In genomic region chr20:46040902-46041535, GRCh38 we compare ENCODE assay signal across 1 cellular context.
TF ChIP-seq lines count a peak whose summit lies in the region.

No MANE protein-coding gene starts in this region.

TF ChIP-seq in HepG2, 621 proteins besides CTCF, POLR2A, EP300 and RAD21 (continued from another document and continues in another):
- TF ChIP-seq ZNF609 (CRISPR knock-in tag; IDR thresholded peaks at IDR 0.05; ENCODE audit: borderline replicate concordance): no peak
- TF ChIP-seq ZBTB42 (CRISPR knock-in tag; IDR thresholded peaks at IDR 0.05): no peak
- TF ChIP-seq ZNF160 (CRISPR knock-in tag; IDR thresholded peaks at IDR 0.05): 0 out of 2 replicates have a peak, but pooled peaks have one; percentile 88
- TF ChIP-seq ZNF12 (CRISPR knock-in tag; IDR thresholded peaks at IDR 0.05): peak; percentile 85
- TF ChIP-seq ZNF280B (CRISPR knock-in tag; IDR thresholded peaks at IDR 0.05; ENCODE audit: borderline replicate concordance): no peak; the same call in 1 of the 2 replicates
- TF ChIP-seq ATF7 (IDR thresholded peaks at IDR 0.05): no peak
- TF ChIP-seq ATF7 (CRISPR knock-in tag; IDR thresholded peaks at IDR 0.05): no peak
- peak; percentile 92 for TF ChIP-seq SNAI1 (CRISPR knock-in tag; IDR thresholded peaks at IDR 0.05; ENCODE audit: borderline replicate concordance)
- TF ChIP-seq, protein P1, sequence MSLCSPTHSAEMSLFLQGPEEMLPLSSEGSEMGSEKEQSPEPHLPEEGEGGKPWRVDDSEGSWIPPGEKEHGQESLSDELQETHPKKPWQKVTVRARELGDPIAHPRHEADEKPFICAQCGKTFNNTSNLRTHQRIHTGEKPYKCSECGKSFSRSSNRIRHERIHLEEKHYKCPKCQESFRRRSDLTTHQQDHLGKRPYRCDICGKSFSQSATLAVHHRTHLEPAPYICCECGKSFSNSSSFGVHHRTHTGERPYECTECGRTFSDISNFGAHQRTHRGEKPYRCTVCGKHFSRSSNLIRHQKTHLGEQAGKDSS (CRISPR knock-in tag; IDR thresholded peaks at IDR 0.05; ENCODE audit: borderline replicate concordance, low read depth): peak; percentile 66; the same call in 1 of the 2 replicates
- no peak for TF ChIP-seq HNRNPUL1 (IDR thresholded peaks at IDR 0.05; ENCODE audit: low read depth, low read length)
- TF ChIP-seq ZNF616 (CRISPR knock-in tag; IDR thresholded peaks at IDR 0.05; ENCODE audit: low read depth): 0 out of 2 replicates have a peak, but pooled peaks have one; percentile 35
- TF ChIP-seq TGIF2 (CRISPR knock-in tag; IDR thresholded peaks at IDR 0.05): peak; percentile 95
- no peak for TF ChIP-seq PCBP2 (optimal IDR thresholded peaks at IDR 0.05; ENCODE audit: low read depth, low read length, poor library complexity, severe bottlenecking)
- peak; percentile 34; the same call in 1 of the 2 replicates for TF ChIP-seq GABPB1 (CRISPR knock-in tag; IDR thresholded peaks at IDR 0.05)
- no peak for TF ChIP-seq ZNF879 (CRISPR knock-in tag; IDR thresholded peaks at IDR 0.05)
- TF ChIP-seq DPF2 (CRISPR knock-in tag; IDR thresholded peaks at IDR 0.05; ENCODE audit: borderline replicate concordance, low read depth): no peak
- TF ChIP-seq ZBTB34 (CRISPR knock-in tag; IDR thresholded peaks at IDR 0.05): 0 out of 2 replicates have a peak, but pooled peaks have one; percentile 27
- peak; percentile 65; the same call in 1 of the 2 replicates for TF ChIP-seq ZNF777 (CRISPR knock-in tag; IDR thresholded peaks at IDR 0.05)
- TF ChIP-seq, protein P2, sequence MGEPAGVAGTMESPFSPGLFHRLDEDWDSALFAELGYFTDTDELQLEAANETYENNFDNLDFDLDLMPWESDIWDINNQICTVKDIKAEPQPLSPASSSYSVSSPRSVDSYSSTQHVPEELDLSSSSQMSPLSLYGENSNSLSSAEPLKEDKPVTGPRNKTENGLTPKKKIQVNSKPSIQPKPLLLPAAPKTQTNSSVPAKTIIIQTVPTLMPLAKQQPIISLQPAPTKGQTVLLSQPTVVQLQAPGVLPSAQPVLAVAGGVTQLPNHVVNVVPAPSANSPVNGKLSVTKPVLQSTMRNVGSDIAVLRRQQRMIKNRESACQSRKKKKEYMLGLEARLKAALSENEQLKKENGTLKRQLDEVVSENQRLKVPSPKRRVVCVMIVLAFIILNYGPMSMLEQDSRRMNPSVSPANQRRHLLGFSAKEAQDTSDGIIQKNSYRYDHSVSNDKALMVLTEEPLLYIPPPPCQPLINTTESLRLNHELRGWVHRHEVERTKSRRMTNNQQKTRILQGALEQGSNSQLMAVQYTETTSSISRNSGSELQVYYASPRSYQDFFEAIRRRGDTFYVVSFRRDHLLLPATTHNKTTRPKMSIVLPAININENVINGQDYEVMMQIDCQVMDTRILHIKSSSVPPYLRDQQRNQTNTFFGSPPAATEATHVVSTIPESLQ (CRISPR knock-in tag; conservative IDR thresholded peaks at IDR 0.05): peak; percentile 99
- no peak for TF ChIP-seq ZZZ3 (CRISPR knock-in tag; IDR thresholded peaks at IDR 0.05; ENCODE audit: borderline replicate concordance)
- TF ChIP-seq ARNTL (CRISPR knock-in tag; IDR thresholded peaks at IDR 0.05): peak; percentile 68; the same call in 1 of the 2 replicates
- TF ChIP-seq PHF21A (CRISPR knock-in tag; IDR thresholded peaks at IDR 0.05): no peak
- TF ChIP-seq HNRNPL (IDR thresholded peaks at IDR 0.05; ENCODE audit: low read depth, low read length): no peak
- TF ChIP-seq ZNF124 (CRISPR knock-in tag; IDR thresholded peaks at IDR 0.05): peak; percentile 96
- peak; percentile 87 for TF ChIP-seq ZNF317 (CRISPR knock-in tag; IDR thresholded peaks at IDR 0.05)
- no peak for TF ChIP-seq ZNF672 (CRISPR knock-in tag; IDR thresholded peaks at IDR 0.05)
- TF ChIP-seq HBP1 (CRISPR knock-in tag; IDR thresholded peaks at IDR 0.05; ENCODE audit: low read depth): peak; percentile 96
- TF ChIP-seq PCBP1 (IDR thresholded peaks at IDR 0.05; ENCODE audit: borderline replicate concordance, low read depth, low read length): no peak
- TF ChIP-seq ZNF709 (CRISPR knock-in tag; IDR thresholded peaks at IDR 0.05): peak; percentile 81
- no peak for TF ChIP-seq ZNF337 (CRISPR knock-in tag; IDR thresholded peaks at IDR 0.05; ENCODE audit: borderline replicate concordance, low read depth)
- TF ChIP-seq GLI4 (CRISPR knock-in tag; IDR thresholded peaks at IDR 0.05; ENCODE audit: borderline replicate concordance): peak; percentile 93; the same call in 1 of the 2 replicates
- no peak for TF ChIP-seq ZNF496 (CRISPR knock-in tag; IDR thresholded peaks at IDR 0.05; ENCODE audit: insufficient replicate concordance)
- peak; percentile 99 for TF ChIP-seq ERF (CRISPR knock-in tag; IDR thresholded peaks at IDR 0.05)
- peak; percentile 79 for TF ChIP-seq ZNF329 (CRISPR knock-in tag; IDR thresholded peaks at IDR 0.05; ENCODE audit: low read depth)
- TF ChIP-seq NR2C2 (CRISPR knock-in tag; IDR thresholded peaks at IDR 0.05; ENCODE audit: borderline replicate concordance): no peak
- TF ChIP-seq ZNF75D (CRISPR knock-in tag; IDR thresholded peaks at IDR 0.05; ENCODE audit: borderline replicate concordance): 0 out of 2 replicates have a peak, but pooled peaks have one; percentile 67
- TF ChIP-seq JUN (CRISPR knock-in tag; IDR thresholded peaks at IDR 0.05): no peak
- 0 out of 2 replicates have a peak, but pooled peaks have one; percentile 61 for TF ChIP-seq SMAD9 (CRISPR knock-in tag; IDR thresholded peaks at IDR 0.05)
- TF ChIP-seq SMYD3 (CRISPR knock-in tag; IDR thresholded peaks at IDR 0.05): no peak; the same call in 1 of the 2 replicates
- peak; percentile 74; the same call in 1 of the 2 replicates for TF ChIP-seq ZNF33B (CRISPR knock-in tag; IDR thresholded peaks at IDR 0.05)
- no peak for TF ChIP-seq MTA3 (CRISPR knock-in tag; IDR thresholded peaks at IDR 0.05)
- peak; percentile 88 for TF ChIP-seq HMG20B (CRISPR knock-in tag; conservative IDR thresholded peaks at IDR 0.05)
- TF ChIP-seq, protein P3, sequence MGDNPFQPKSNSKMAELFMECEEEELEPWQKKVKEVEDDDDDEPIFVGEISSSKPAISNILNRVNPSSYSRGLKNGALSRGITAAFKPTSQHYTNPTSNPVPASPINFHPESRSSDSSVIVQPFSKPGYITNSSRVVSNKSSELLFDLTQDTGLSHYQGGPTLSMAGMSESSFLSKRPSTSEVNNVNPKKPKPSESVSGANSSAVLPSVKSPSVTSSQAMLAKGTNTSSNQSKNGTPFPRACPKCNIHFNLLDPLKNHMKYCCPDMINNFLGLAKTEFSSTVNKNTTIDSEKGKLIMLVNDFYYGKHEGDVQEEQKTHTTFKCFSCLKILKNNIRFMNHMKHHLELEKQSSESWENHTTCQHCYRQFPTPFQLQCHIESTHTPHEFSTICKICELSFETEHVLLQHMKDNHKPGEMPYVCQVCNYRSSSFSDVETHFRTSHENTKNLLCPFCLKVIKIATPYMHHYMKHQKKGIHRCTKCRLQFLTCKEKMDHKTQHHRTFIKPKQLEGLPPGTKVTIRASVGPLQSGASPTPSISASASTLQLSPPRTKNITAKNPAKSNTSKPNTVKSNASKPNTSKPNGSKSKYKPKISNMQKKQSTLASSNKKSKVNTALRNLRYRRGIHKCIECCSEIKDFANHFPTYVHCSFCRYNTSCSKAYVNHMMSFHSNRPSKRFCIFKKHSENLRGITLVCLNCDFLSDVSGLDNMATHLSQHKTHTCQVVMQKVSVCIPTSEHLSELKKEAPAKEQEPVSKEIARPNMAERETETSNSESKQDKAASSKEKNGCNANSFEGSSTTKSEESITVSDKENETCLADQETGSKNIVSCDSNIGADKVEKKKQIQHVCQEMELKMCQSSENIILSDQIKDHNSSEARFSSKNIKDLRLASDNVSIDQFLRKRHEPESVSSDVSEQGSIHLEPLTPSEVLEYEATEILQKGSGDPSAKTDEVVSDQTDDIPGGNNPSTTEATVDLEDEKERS (CRISPR knock-in tag; IDR thresholded peaks at IDR 0.05): peak; percentile 78; the same call in 1 of the 2 replicates
- peak; percentile 69; the same call in 1 of the 2 replicates for TF ChIP-seq YEATS2 (CRISPR knock-in tag; IDR thresholded peaks at IDR 0.05; ENCODE audit: borderline replicate concordance)
- TF ChIP-seq, protein P4, sequence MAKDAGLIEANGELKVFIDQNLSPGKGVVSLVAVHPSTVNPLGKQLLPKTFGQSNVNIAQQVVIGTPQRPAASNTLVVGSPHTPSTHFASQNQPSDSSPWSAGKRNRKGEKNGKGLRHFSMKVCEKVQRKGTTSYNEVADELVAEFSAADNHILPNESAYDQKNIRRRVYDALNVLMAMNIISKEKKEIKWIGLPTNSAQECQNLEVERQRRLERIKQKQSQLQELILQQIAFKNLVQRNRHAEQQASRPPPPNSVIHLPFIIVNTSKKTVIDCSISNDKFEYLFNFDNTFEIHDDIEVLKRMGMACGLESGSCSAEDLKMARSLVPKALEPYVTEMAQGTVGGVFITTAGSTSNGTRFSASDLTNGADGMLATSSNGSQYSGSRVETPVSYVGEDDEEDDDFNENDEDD (CRISPR knock-in tag; IDR thresholded peaks at IDR 0.05; ENCODE audit: borderline replicate concordance): peak; percentile 48; the same call in 1 of the 2 replicates
- TF ChIP-seq, protein P5, sequence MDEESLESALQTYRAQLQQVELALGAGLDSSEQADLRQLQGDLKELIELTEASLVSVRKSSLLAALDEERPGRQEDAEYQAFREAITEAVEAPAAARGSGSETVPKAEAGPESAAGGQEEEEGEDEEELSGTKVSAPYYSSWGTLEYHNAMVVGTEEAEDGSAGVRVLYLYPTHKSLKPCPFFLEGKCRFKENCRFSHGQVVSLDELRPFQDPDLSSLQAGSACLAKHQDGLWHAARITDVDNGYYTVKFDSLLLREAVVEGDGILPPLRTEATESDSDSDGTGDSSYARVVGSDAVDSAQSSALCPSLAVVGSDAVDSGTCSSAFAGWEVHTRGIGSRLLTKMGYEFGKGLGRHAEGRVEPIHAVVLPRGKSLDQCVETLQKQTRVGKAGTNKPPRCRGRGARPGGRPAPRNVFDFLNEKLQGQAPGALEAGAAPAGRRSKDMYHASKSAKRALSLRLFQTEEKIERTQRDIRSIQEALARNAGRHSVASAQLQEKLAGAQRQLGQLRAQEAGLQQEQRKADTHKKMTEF (CRISPR knock-in tag; IDR thresholded peaks at IDR 0.05): peak; percentile 64
- TF ChIP-seq FOXK2 (IDR thresholded peaks at IDR 0.05): no peak
